ENCODE assay signal across 15 cellular contexts in the genomic region with DNA sequence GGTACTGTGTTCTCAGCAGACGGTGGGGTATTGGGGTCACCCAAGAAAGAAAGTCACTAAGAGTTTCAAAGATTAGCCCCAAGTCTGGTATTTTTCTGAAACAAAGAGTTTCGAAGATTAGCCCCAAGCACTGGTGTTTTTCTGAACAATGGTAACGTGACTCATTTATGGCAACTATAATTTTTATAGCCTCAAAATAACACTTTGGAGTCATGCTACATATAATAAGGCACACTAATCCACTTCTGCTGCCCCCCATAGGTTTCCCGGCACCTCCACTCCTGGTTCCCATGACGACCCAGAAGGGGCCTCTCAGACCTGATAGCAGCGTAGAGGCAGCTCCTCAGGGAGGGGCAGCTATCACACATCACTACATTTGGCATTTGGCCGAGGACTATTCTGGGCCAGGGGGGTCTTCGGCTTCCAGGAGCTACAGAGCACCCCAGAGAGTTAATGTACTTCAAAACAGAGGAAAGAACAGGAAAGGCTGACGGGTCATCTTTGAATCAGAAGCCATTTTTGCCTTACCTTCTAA. TPM values are rescaled to one million over a fixed set of nuclear protein-coding genes. Genes with fewer than 3 reads are reported as not detected.
DNase-seq lines count a peak whose midpoint lies in the region; ATAC-seq and TF ChIP-seq lines count a peak whose summit lies in the region.
"Had no signal": no experiment of that assay in that cellular context is flagged by ENCODE, and none has a peak within 500 bp of the region (broad histone marks: within the 10 kb centered on the region; RNA-seq: fewer than 3 reads in every experiment).

No MANE protein-coding gene starts in this region.

- intact Hi-C loops in left colon (cut with DNase I, micrococcal nuclease): no loop called here
- intact Hi-C loops in A673 (cut with micrococcal nuclease; ENCODE audit: unreplicated experiment): no loop called here

- CTCF ChIA-PET in A673 (lab: Charles Lee): no interaction called here

- ATAC-seq in left colon (peak; percentile 34), omental fat pad (ENCODE audit: low FRiP score) (no peak)
- ATAC-seq: A549, HCT116 had no signal

- no peaks in the 10 kb centered on the region for H3K9me3 ChIP-seq in A673 (ENCODE audit: low read depth, low read length, poor library complexity, severe bottlenecking)
- H3K9me3 ChIP-seq: Caco-2 had no signal

- DNase-seq in DMS79 (lab: John Stamatoyannopoulos, UW): peak; percentile 81
- peak; percentile 9 for DNase-seq in NCI-H1417 treated with DMSO at 0.1 percent for 48 hours (lab: John Stamatoyannopoulos, UW)
- DNase-seq in NCI-H69 (lab: John Stamatoyannopoulos, UW): peak; percentile 47
- no peak for DNase-seq in left colon
- DNase-seq in GDM1 (lab: John Stamatoyannopoulos, UW): no peak
- DNase-seq in omental fat pad (ENCODE audit: low spot score): no peak
- no peak for DNase-seq in A673 (ENCODE audit: low spot score)
- no peak for DNase-seq in KBM-7
- DNase-seq: Caco-2, GM23248, NCI-H1930, NCI-H82 had no signal

- POLR2A ChIA-PET in A673 (lab: Charles Lee; ENCODE audit: low non-redundant PET): no interaction called here

- in situ Hi-C loops in KBM-7 (cut with MboI; ENCODE audit: low pct_unique_long_range_greater_than_20kb, low sequenced_read_pairs): no loop called here

- peaks cover 19% of the 10 kb centered on the region for H3K27me3 ChIP-seq in A673 (replicated peaks; ENCODE audit: insufficient read depth, low read depth, low read length, poor library complexity)

- H3K4me1 ChIP-seq in A673 (ENCODE audit: insufficient read depth, low read length, poor library complexity, severe bottlenecking): no peaks in the 10 kb centered on the region
- H3K4me1 ChIP-seq: Caco-2 had no signal

- no peak for TF ChIP-seq CTCF in omental fat pad (IDR thresholded peaks at IDR 0.05)
- no peak for TF ChIP-seq CTCF in A673 (conservative IDR thresholded peaks at IDR 0.05; ENCODE audit: low read depth, low read length)

- H3K27ac ChIP-seq in A673 (ENCODE audit: low read depth, low read length, poor library complexity, severe bottlenecking): no peak overlapping the region
- H3K27ac ChIP-seq: A549, GM23248 had no signal

- no TSS peak for BruUV-seq in A673 (replicated peaks; lab: Mats Ljungman, UMichigan)

- no peaks in the 10 kb centered on the region for H3K36me3 ChIP-seq in A673 (ENCODE audit: insufficient read depth, low read length, poor library complexity, severe bottlenecking)

- H3K4me3 ChIP-seq in A673 (ENCODE audit: low read depth, low read length, poor library complexity, severe bottlenecking): no peak overlapping the region
- H3K4me3 ChIP-seq: A549, GM23248 had no signal

RNA-seq across cellular contexts. Expression of a gene that starts 23.3 kb away (rescaled TPM):
- 100 to 1,000 TPM in 1 of 2 donors, 10 to 100 TPM in 1; 87.8 to 118 TPM for total RNA-seq in left colon
- total RNA-seq in omental fat pad: not detected
- not detected in 2 replicates for total RNA-seq in A673 (2021)
- total RNA-seq: G401, GM23248 had no signal

Comparison
In these comparisons a context has a peak if more than half of its experiments do, and no peak if none do; other contexts are left out.
1. DNase-seq: peak in DMS79 (single experiment), NCI-H1417 treated with DMSO at 0.1 percent for 48 hours (single experiment) and NCI-H69 (single experiment); none in left colon (0 of 2), GDM1 (single experiment), omental fat pad (single experiment), A673 (single experiment) and KBM-7 (single experiment).
2. RNA of a gene that starts 23.3 kb away (total RNA-seq): 87.8 to 118 TPM in left colon; not detected in omental fat pad and not detected in A673; every median in the first group is over 10 times any median in the second.